In the genomic region with DNA sequence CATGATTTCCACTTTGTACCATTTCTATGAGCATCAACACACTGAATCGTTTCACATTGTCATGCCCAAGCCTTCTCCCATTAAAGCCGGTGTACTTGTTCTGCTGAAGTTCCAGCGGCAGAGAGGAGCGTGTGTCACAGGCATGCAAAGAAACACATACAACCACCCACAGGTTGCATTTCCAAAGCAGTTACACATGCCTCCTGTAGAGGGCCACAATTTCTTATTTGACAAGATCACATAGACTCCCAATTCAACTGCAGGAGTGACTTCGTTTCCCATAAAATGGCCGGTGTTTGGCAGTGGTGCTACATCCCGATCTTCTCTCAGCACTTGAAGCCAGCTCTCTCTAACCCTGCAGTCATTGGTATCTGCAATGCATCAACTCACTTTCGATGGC, we compare ENCODE assay signal across 13 cellular contexts.
DNase-seq lines count a peak whose midpoint lies in the region; TF ChIP-seq lines count a peak whose summit lies in the region.
"Had no signal": no experiment of that assay in that cellular context is flagged by ENCODE, and none has a peak within 500 bp of the region (broad histone marks: within the 10 kb centered on the region; RNA-seq: fewer than 3 reads in every experiment).

No MANE protein-coding gene starts in this region.

- intact Hi-C loops in lower leg skin (cut with DNase I; ENCODE audit: low total_unique reads) (no loop called here), vagina (cut with DNase I) (no loop called here)

- no peaks in the 10 kb centered on the region for H3K36me3 ChIP-seq in osteoblast (ENCODE audit: insufficient read depth, low read length)
- no peaks in the 10 kb centered on the region for H3K36me3 ChIP-seq in vagina

- peak; percentile 3 for DNase-seq in A172 (ENCODE audit: low spot score)
- DNase-seq in NCI-H69 (lab: John Stamatoyannopoulos, UW), result peak; percentile 4
- no peak for DNase-seq in epithelial cell of proximal tubule (ENCODE audit: low read depth)
- DNase-seq in lower leg skin (ENCODE audit: low spot score in 2 of 2), result no peak
- DNase-seq in osteoblast (ENCODE audit: insufficient read length, low spot score, missing footprints), result no peak
- no peak for DNase-seq in medulla oblongata (ENCODE audit: extremely low spot score)
- no peak for DNase-seq in vagina (ENCODE audit: extremely low spot score in 2 of 2)
- DNase-seq: activated T-cell treated with anti-CD3 and anti-CD28 coated beads, Interleukin-2, amount 50 U/mL, for 48 hours; C1 segment of cervical spinal cord; erythroblast; stimulated activated naive CD4-positive, alpha-beta T cell treated with Interleukin-2 at 50 U/mL for 16 hours had no signal

- H4K20me1 ChIP-seq in osteoblast (ENCODE audit: insufficient read depth, low read length), result no peaks in the 10 kb centered on the region

- H3K27ac ChIP-seq in osteoblast (ENCODE audit: low read depth, low read length) (no peak overlapping the region), vagina (no peak overlapping the region)
- H3K27ac ChIP-seq: body of pancreas had no signal

- H3K27me3 ChIP-seq in osteoblast (ENCODE audit: insufficient read depth, low read length), result no peaks in the 10 kb centered on the region
- H3K27me3 ChIP-seq in vagina, result no peaks in the 10 kb centered on the region
- H3K27me3 ChIP-seq: body of pancreas had no signal

- H3K79me2 ChIP-seq in osteoblast (ENCODE audit: insufficient read depth, low read length), result no peaks in the 10 kb centered on the region

- H3K4me3 ChIP-seq in GM12875 (ENCODE audit: low read depth, low read length), result no peak overlapping the region
- H3K4me3 ChIP-seq in epithelial cell of proximal tubule (ENCODE audit: low read depth, low read length), result no peak overlapping the region
- no peak overlapping the region for H3K4me3 ChIP-seq in lower leg skin (ENCODE audit: low read depth, poor library complexity, severe bottlenecking)
- no peak overlapping the region for H3K4me3 ChIP-seq in osteoblast (ENCODE audit: insufficient read depth, low read length)
- no peak overlapping the region for H3K4me3 ChIP-seq in vagina
- H3K4me3 ChIP-seq: body of pancreas had no signal

- H3K4me1 ChIP-seq in osteoblast (ENCODE audit: insufficient read depth, low read length), result no peaks in the 10 kb centered on the region
- H3K4me1 ChIP-seq in vagina, result no peaks in the 10 kb centered on the region
- H3K4me1 ChIP-seq: body of pancreas had no signal

- no peak overlapping the region for H3K4me2 ChIP-seq in osteoblast (ENCODE audit: insufficient read depth, low read length)

- TF ChIP-seq POLR2A in lower leg skin (IDR thresholded peaks at IDR 0.05) (no peak), vagina (IDR thresholded peaks at IDR 0.05) (no peak)

- no peak overlapping the region for H2AFZ ChIP-seq in osteoblast (ENCODE audit: low read length)

- 0 out of 2 replicates have a peak, but pooled peaks have one; percentile 11 for TF ChIP-seq CTCF in GM12875 (IDR thresholded peaks at IDR 0.05; ENCODE audit: borderline replicate concordance, insufficient read depth, low read depth, low read length)
- peak; percentile 47 for TF ChIP-seq CTCF in epithelial cell of proximal tubule (conservative IDR thresholded peaks at IDR 0.05; ENCODE audit: low read depth, low read length)
- TF ChIP-seq CTCF in lower leg skin (IDR thresholded peaks at IDR 0.05), result no peak
- no peak for TF ChIP-seq CTCF in osteoblast (IDR thresholded peaks at IDR 0.05; ENCODE audit: extremely low read depth, low read depth, low read length)
- TF ChIP-seq CTCF in vagina (IDR thresholded peaks at IDR 0.05), result no peak

- H3K9me3 ChIP-seq in osteoblast (ENCODE audit: low read depth, low read length) (no peaks in the 10 kb centered on the region), vagina (no peaks in the 10 kb centered on the region)
- H3K9me3 ChIP-seq: body of pancreas had no signal

- WGBS in lower leg skin, 2 donors, result 79 to 85% methylated on average over 8 of the region's 8 CpGs

Comparison
In these comparisons a context has a peak if more than half of its experiments do, and no peak if none do; other contexts are left out.
1. DNase-seq: peak in A172 (single experiment) and NCI-H69 (single experiment); none in epithelial cell of proximal tubule (single experiment), lower leg skin (0 of 2), osteoblast (single experiment), medulla oblongata (single experiment) and vagina (0 of 2).
2. CTCF ChIP-seq: peak in GM12875 (single experiment) and epithelial cell of proximal tubule (single experiment); none in lower leg skin (0 of 3), osteoblast (single experiment) and vagina (0 of 3).